8 cellular contexts compared by ENCODE assay signal in genomic region chr19:12564016-12564664, GRCh38.
A peak's percentile ranks its signal among the peaks of the same experiment; 100 is the strongest.
DNase-seq lines count a peak whose midpoint lies in the region; ATAC-seq lines count a peak whose summit lies in the region.

No MANE protein-coding gene starts in this region.

- H3K4me1 ChIP-seq in effector memory CD4-positive, alpha-beta T cell (ENCODE audit: control insufficient read depth, insufficient read depth, low read length, poor library complexity, severe bottlenecking), result no peaks in the 10 kb centered on the region

- H3K27me3 ChIP-seq in effector memory CD4-positive, alpha-beta T cell (replicated peaks; ENCODE audit: control insufficient read depth, insufficient read depth, low read length, poor library complexity, severe bottlenecking), result no peaks in the 10 kb centered on the region

- H3K4me3 ChIP-seq in effector memory CD4-positive, alpha-beta T cell (ENCODE audit: insufficient read depth, low read depth, low read length, poor library complexity, severe bottlenecking), result no peak overlapping the region

- H3K27ac ChIP-seq in effector memory CD4-positive, alpha-beta T cell (ENCODE audit: insufficient read depth, low read length, poor library complexity, severe bottlenecking), result no peak overlapping the region

- no peaks in the 10 kb centered on the region for H3K36me3 ChIP-seq in effector memory CD4-positive, alpha-beta T cell (ENCODE audit: control insufficient read depth, insufficient read depth, low read length)

- H3K9me3 ChIP-seq in effector memory CD4-positive, alpha-beta T cell (ENCODE audit: control insufficient read depth, low read length), result no peaks in the 10 kb centered on the region

- DNase-seq in COLO829 (ENCODE audit: low spot score), result peak; percentile 89
- peak in 73 of 76 experiments; percentile 35 to 92 (median 78) for DNase-seq in HUDEP-2 (lab: John Stamatoyannopoulos, UW; ENCODE audit: unreplicated experiment in 76 of 76)
- peak; percentile 77 for DNase-seq in NOMO-1 treated with DMSO at 0.1 percent for 48 hours (lab: John Stamatoyannopoulos, UW; ENCODE audit: unreplicated experiment)
- peak; percentile 75 to 85 for DNase-seq in activated CD8-positive, alpha-beta memory T cell treated with anti-CD3 and anti-CD28 coated beads for 1 hour (ENCODE audit: extremely low read depth in 1 of 2, low read depth in 1 of 2)
- DNase-seq in effector memory CD4-positive, alpha-beta T cell, result peak; percentile 74 to 80 (median 78)
- DNase-seq in medulla oblongata (ENCODE audit: extremely low spot score), result peak; percentile 94
- peak; percentile 70 for DNase-seq in stimulated activated CD8-positive, alpha-beta memory T cell treated with anti-CD3 and anti-CD28 coated beads, Interleukin-12 subunit alpha, Interleukin-12 subunit beta, amount 100 ng/mL, for 24 hours (ENCODE audit: extremely low read depth)

- ATAC-seq in HG02981 (IDR thresholded peaks at IDR 0.05; ENCODE audit: unreplicated experiment), result no peak
